ENCODE assay signal across 1 cellular context in genomic region chr14:69648480-69649414, GRCh38.
TF ChIP-seq lines count a peak whose summit lies in the region.

No MANE protein-coding gene starts in this region.

TF ChIP-seq in HepG2, 621 proteins besides CTCF, POLR2A, EP300 and RAD21 (continued from another document and continues in another):
- TF ChIP-seq, protein P1, sequence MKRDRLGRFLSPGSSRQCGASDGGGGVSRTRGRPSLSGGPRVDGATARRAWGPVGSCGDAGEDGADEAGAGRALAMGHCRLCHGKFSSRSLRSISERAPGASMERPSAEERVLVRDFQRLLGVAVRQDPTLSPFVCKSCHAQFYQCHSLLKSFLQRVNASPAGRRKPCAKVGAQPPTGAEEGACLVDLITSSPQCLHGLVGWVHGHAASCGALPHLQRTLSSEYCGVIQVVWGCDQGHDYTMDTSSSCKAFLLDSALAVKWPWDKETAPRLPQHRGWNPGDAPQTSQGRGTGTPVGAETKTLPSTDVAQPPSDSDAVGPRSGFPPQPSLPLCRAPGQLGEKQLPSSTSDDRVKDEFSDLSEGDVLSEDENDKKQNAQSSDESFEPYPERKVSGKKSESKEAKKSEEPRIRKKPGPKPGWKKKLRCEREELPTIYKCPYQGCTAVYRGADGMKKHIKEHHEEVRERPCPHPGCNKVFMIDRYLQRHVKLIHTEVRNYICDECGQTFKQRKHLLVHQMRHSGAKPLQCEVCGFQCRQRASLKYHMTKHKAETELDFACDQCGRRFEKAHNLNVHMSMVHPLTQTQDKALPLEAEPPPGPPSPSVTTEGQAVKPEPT (CRISPR knock-in tag; IDR thresholded peaks at IDR 0.05; ENCODE audit: low read depth): no peak
- TF ChIP-seq, protein P2, sequence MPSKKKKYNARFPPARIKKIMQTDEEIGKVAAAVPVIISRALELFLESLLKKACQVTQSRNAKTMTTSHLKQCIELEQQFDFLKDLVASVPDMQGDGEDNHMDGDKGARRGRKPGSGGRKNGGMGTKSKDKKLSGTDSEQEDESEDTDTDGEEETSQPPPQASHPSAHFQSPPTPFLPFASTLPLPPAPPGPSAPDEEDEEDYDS (CRISPR knock-in tag; IDR thresholded peaks at IDR 0.05): no peak
- TF ChIP-seq U2AF2 (IDR thresholded peaks at IDR 0.05; ENCODE audit: low read depth, low read length): no peak
- TF ChIP-seq, protein P3, sequence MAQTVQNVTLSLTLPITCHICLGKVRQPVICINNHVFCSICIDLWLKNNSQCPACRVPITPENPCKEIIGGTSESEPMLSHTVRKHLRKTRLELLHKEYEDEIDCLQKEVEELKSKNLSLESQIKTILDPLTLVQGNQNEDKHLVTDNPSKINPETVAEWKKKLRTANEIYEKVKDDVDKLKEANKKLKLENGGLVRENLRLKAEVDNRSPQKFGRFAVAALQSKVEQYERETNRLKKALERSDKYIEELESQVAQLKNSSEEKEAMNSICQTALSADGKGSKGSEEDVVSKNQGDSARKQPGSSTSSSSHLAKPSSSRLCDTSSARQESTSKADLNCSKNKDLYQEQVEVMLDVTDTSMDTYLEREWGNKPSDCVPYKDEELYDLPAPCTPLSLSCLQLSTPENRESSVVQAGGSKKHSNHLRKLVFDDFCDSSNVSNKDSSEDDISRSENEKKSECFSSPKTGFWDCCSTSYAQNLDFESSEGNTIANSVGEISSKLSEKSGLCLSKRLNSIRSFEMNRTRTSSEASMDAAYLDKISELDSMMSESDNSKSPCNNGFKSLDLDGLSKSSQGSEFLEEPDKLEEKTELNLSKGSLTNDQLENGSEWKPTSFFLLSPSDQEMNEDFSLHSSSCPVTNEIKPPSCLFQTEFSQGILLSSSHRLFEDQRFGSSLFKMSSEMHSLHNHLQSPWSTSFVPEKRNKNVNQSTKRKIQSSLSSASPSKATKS (CRISPR knock-in tag; IDR thresholded peaks at IDR 0.05): no peak
- TF ChIP-seq ELF1 (CRISPR knock-in tag; IDR thresholded peaks at IDR 0.05): peak; percentile 84
- TF ChIP-seq ZNF605 (CRISPR knock-in tag; IDR thresholded peaks at IDR 0.05): no peak
- TF ChIP-seq FOXA3 (CRISPR knock-in tag; IDR thresholded peaks at IDR 0.05): peak; percentile 59
- peak; percentile 31 for TF ChIP-seq RXRB (CRISPR knock-in tag; IDR thresholded peaks at IDR 0.05; ENCODE audit: borderline replicate concordance)
- TF ChIP-seq ARID4A (CRISPR knock-in tag; IDR thresholded peaks at IDR 0.05; ENCODE audit: borderline replicate concordance): peak; percentile 40; the same call in 1 of the 2 replicates
- 0 out of 2 replicates have a peak, but pooled peaks have one; percentile 55 for TF ChIP-seq ZSCAN29 (CRISPR knock-in tag; conservative IDR thresholded peaks at IDR 0.05)
- no peak for TF ChIP-seq FOSL1 (CRISPR knock-in tag; IDR thresholded peaks at IDR 0.05; ENCODE audit: borderline replicate concordance)
- 0 out of 2 replicates have a peak, but pooled peaks have one; percentile 31 for TF ChIP-seq MED1 (CRISPR knock-in tag; IDR thresholded peaks at IDR 0.05)
- TF ChIP-seq ARID5B (CRISPR knock-in tag; IDR thresholded peaks at IDR 0.05): peak; percentile 61; the same call in 1 of the 2 replicates
- TF ChIP-seq ZNF878 (CRISPR knock-in tag; IDR thresholded peaks at IDR 0.05): no peak
- TF ChIP-seq PPARG (CRISPR knock-in tag; conservative IDR thresholded peaks at IDR 0.05): 0 out of 2 replicates have a peak, but pooled peaks have one; percentile 34
- TF ChIP-seq, protein P4, sequence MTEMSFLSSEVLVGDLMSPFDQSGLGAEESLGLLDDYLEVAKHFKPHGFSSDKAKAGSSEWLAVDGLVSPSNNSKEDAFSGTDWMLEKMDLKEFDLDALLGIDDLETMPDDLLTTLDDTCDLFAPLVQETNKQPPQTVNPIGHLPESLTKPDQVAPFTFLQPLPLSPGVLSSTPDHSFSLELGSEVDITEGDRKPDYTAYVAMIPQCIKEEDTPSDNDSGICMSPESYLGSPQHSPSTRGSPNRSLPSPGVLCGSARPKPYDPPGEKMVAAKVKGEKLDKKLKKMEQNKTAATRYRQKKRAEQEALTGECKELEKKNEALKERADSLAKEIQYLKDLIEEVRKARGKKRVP (CRISPR knock-in tag; IDR thresholded peaks at IDR 0.05): no peak
- TF ChIP-seq RFXAP (CRISPR knock-in tag; IDR thresholded peaks at IDR 0.05; ENCODE audit: borderline replicate concordance): no peak
- peak; percentile 68 for TF ChIP-seq MAFF (IDR thresholded peaks at IDR 0.05; ENCODE audit: low read depth, low read length)
- no peak for TF ChIP-seq ZNF460 (CRISPR knock-in tag; IDR thresholded peaks at IDR 0.05; ENCODE audit: borderline replicate concordance)
- TF ChIP-seq ZNF510 (CRISPR knock-in tag; IDR thresholded peaks at IDR 0.05; ENCODE audit: low read depth): no peak
- TF ChIP-seq ZNF205 (CRISPR knock-in tag; IDR thresholded peaks at IDR 0.05): 0 out of 2 replicates have a peak, but pooled peaks have one; percentile 11
- TF ChIP-seq ZNF644 (CRISPR knock-in tag; IDR thresholded peaks at IDR 0.05; ENCODE audit: low read depth): 0 out of 2 replicates have a peak, but pooled peaks have one; percentile 8
- peak; percentile 97 for TF ChIP-seq ELF3 (CRISPR knock-in tag; IDR thresholded peaks at IDR 0.05)
- TF ChIP-seq ZNF335 (CRISPR knock-in tag; IDR thresholded peaks at IDR 0.05): 0 out of 2 replicates have a peak, but pooled peaks have one; percentile 14
- TF ChIP-seq SIX1 (CRISPR knock-in tag; IDR thresholded peaks at IDR 0.05; ENCODE audit: borderline replicate concordance): 0 out of 2 replicates have a peak, but pooled peaks have one; percentile 20
- no peak for TF ChIP-seq PCBP1 (IDR thresholded peaks at IDR 0.05; ENCODE audit: borderline replicate concordance, low read depth, low read length)
- peak; percentile 49 for TF ChIP-seq ATF1 (CRISPR knock-in tag; IDR thresholded peaks at IDR 0.05)
- 0 out of 2 replicates have a peak, but pooled peaks have one; percentile 15 for TF ChIP-seq ZSCAN9 (CRISPR knock-in tag; IDR thresholded peaks at IDR 0.05; ENCODE audit: borderline replicate concordance)
- TF ChIP-seq SKIL (CRISPR knock-in tag; IDR thresholded peaks at IDR 0.05; ENCODE audit: borderline replicate concordance): peak; percentile 18; the same call in 1 of the 2 replicates
- 0 out of 2 replicates have a peak, but pooled peaks have one; percentile 25 for TF ChIP-seq ZNF337 (CRISPR knock-in tag; IDR thresholded peaks at IDR 0.05; ENCODE audit: borderline replicate concordance, low read depth)
- 0 out of 2 replicates have a peak, but pooled peaks have one; percentile 31 for TF ChIP-seq ZNF556 (CRISPR knock-in tag; IDR thresholded peaks at IDR 0.05; ENCODE audit: borderline replicate concordance)
- peak; percentile 60 for TF ChIP-seq HNF4A (CRISPR knock-in tag; IDR thresholded peaks at IDR 0.05)
- peak; percentile 81; the same call in 1 of the 2 replicates for TF ChIP-seq NCOR1 (IDR thresholded peaks at IDR 0.05; ENCODE audit: borderline replicate concordance, low read length)
- TF ChIP-seq MEF2D (CRISPR knock-in tag; IDR thresholded peaks at IDR 0.05): peak; percentile 65
- peak; percentile 90 for TF ChIP-seq BCL6 (CRISPR knock-in tag; IDR thresholded peaks at IDR 0.05)
- 0 out of 2 replicates have a peak, but pooled peaks have one; percentile 26 for TF ChIP-seq ZFY (CRISPR knock-in tag; IDR thresholded peaks at IDR 0.05)
- TF ChIP-seq GABPA (IDR thresholded peaks at IDR 0.05; ENCODE audit: low read depth, low read length): no peak
- peak; percentile 28; the same call in 1 of the 2 replicates for TF ChIP-seq GABPA (CRISPR knock-in tag; IDR thresholded peaks at IDR 0.05; ENCODE audit: low read depth)
- no peak for TF ChIP-seq SOX13 (IDR thresholded peaks at IDR 0.05)
- TF ChIP-seq SOX13 (CRISPR knock-in tag; conservative IDR thresholded peaks at IDR 0.05 in 1 of 2, IDR thresholded peaks at IDR 0.05 in 1 of 2): peak in 1 of 2 experiments; percentile 37; a peak in 2 of 4 replicates
- no peak for TF ChIP-seq TFDP1 (CRISPR knock-in tag; IDR thresholded peaks at IDR 0.05; ENCODE audit: borderline replicate concordance)
- no peak for TF ChIP-seq SOX6 (IDR thresholded peaks at IDR 0.05)
- TF ChIP-seq SOX6 (CRISPR knock-in tag; IDR thresholded peaks at IDR 0.05): peak; percentile 56; the same call in 1 of the 2 replicates
- TF ChIP-seq, protein P5, sequence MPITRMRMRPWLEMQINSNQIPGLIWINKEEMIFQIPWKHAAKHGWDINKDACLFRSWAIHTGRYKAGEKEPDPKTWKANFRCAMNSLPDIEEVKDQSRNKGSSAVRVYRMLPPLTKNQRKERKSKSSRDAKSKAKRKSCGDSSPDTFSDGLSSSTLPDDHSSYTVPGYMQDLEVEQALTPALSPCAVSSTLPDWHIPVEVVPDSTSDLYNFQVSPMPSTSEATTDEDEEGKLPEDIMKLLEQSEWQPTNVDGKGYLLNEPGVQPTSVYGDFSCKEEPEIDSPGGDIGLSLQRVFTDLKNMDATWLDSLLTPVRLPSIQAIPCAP (CRISPR knock-in tag; IDR thresholded peaks at IDR 0.05; ENCODE audit: low read depth): peak; percentile 89; the same call in 1 of the 2 replicates
- no peak for TF ChIP-seq IKZF4 (CRISPR knock-in tag; IDR thresholded peaks at IDR 0.05; ENCODE audit: borderline replicate concordance, low read depth, not compliant biosample characterization)
